Comparison of ENCODE assay signal across 15 cellular contexts in the genomic region with DNA sequence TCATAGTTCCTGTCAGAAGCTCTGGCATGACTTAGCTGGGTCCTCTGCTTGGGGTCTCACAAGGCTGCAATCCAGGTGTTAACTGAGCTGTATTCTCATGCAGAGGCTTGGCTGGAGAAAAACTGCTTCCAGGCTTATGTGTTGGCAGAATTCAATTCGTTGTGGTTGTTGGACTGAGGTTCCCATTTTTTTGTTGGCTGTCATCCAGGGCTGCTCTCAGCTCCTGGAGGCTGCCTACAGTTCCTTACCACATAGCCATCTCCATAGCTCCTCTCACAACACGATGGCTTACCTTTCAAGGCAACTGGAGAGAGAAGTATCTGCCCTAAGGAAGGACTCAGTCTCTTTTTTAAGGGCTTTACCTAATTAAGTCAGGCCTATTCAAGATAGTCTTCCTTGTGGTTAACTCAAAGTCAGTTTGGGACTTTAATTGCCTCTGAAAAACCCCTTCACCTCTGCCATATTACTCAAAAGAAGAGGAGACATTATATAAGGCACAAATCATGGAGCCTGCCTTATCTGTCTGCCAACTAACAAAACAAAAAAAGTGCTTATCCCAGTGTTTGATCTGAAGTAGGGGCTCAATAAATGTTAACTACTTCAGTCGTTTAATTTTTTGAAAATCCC. TPM values are rescaled to one million over a fixed set of nuclear protein-coding genes. Genes with fewer than 3 reads are reported as not detected.
A peak's percentile ranks its signal among the peaks of the same experiment; 100 is the strongest.
DNase-seq lines count a peak whose midpoint lies in the region; ATAC-seq and TF ChIP-seq lines count a peak whose summit lies in the region.
"Had no signal": no experiment of that assay in that cellular context is flagged by ENCODE, and none has a peak within 500 bp of the region (broad histone marks: within the 10 kb centered on the region; RNA-seq: fewer than 3 reads in every experiment).

No MANE protein-coding gene starts in this region.

- H3K4me1 ChIP-seq in upper lobe of right lung (peaks cover 4% of the 10 kb centered on the region), heart left ventricle (peaks cover 0 to 66% (median 0%) of the 10 kb centered on the region in 12 donors)
- H3K4me1 ChIP-seq: psoas muscle had no signal

- H3K36me3 Mint-ChIP-seq in activated naive CD4-positive, alpha-beta T cell treated with anti-CD3 and anti-CD28 coated beads, Interleukin-2, amount 50 U/mL, for 24 hours = peaks cover 11% of the 10 kb centered on the region

- peak overlapping the region; percentile 98 for H3K27ac Mint-ChIP-seq in activated naive CD4-positive, alpha-beta T cell treated with anti-CD3 and anti-CD28 coated beads, Interleukin-2, amount 50 U/mL, for 24 hours

- H3K27me3 ChIP-seq in upper lobe of right lung = no peaks in the 10 kb centered on the region
- no peaks in the 10 kb centered on the region for H3K27me3 ChIP-seq in heart left ventricle

- peak overlapping the region; percentile 30 for H3K4me3 Mint-ChIP-seq in activated naive CD4-positive, alpha-beta T cell treated with anti-CD3 and anti-CD28 coated beads, Interleukin-2, amount 50 U/mL, for 24 hours

- WGBS in heart left ventricle, 4 donors = 63 to 71% (median 67%) methylated on average over 3 of the region's 3 CpGs

- H3K27ac ChIP-seq in upper lobe of right lung (no peak overlapping the region), heart left ventricle (no peak overlapping the region)
- H3K27ac ChIP-seq: psoas muscle had no signal

- intact Hi-C loops in upper lobe of right lung (cut with DNase I) (no loop called here), heart left ventricle (cut with DNase I) (no loop called here)

- H3K4me1 Mint-ChIP-seq in activated naive CD4-positive, alpha-beta T cell treated with anti-CD3 and anti-CD28 coated beads, Interleukin-2, amount 50 U/mL, for 24 hours = peaks cover 85% of the 10 kb centered on the region

- H3K9me3 ChIP-seq in upper lobe of right lung (no peaks in the 10 kb centered on the region), heart left ventricle (peaks cover 0 to 7% (median 0%) of the 10 kb centered on the region in 12 donors)
- H3K9me3 ChIP-seq: psoas muscle had no signal

- no peak for TF ChIP-seq POLR2A in NB4 (IDR thresholded peaks at IDR 0.05; ENCODE audit: extremely low read depth, insufficient read length)
- TF ChIP-seq POLR2A in heart left ventricle (IDR thresholded peaks at IDR 0.05) = no peak

- no peaks in the 10 kb centered on the region for H3K9me3 Mint-ChIP-seq in activated naive CD4-positive, alpha-beta T cell treated with anti-CD3 and anti-CD28 coated beads, Interleukin-2, amount 50 U/mL, for 24 hours

- no peaks in the 10 kb centered on the region for H3K27me3 Mint-ChIP-seq in activated naive CD4-positive, alpha-beta T cell treated with anti-CD3 and anti-CD28 coated beads, Interleukin-2, amount 50 U/mL, for 24 hours

- H3K4me3 ChIP-seq in NB4 (ENCODE audit: low read depth, low read length) (no peak overlapping the region), choroid plexus epithelial cell (ENCODE audit: low read depth, low read length) (no peak overlapping the region), upper lobe of right lung (no peak overlapping the region), heart left ventricle (no peak overlapping the region)
- H3K4me3 ChIP-seq: psoas muscle had no signal

- TF ChIP-seq CTCF in NB4 (IDR thresholded peaks at IDR 0.05; ENCODE audit: low read depth, low read length) (no peak), choroid plexus epithelial cell (conservative IDR thresholded peaks at IDR 0.05; ENCODE audit: low read depth, low read length) (no peak), upper lobe of right lung (IDR thresholded peaks at IDR 0.05) (no peak), heart left ventricle (IDR thresholded peaks at IDR 0.05) (no peak)

- no peak for DNase-seq in activated naive CD4-positive, alpha-beta T cell treated with anti-CD3 and anti-CD28 coated beads, Interleukin-2, amount 50 U/mL, for 16 hours
- DNase-seq in NB4 (ENCODE audit: low read depth) (peak; percentile 15), choroid plexus epithelial cell (ENCODE audit: low read depth) (peak; percentile 5), upper lobe of right lung (no peak), SW 1271 (lab: John Stamatoyannopoulos, UW) (no peak), heart left ventricle (no peak)
- DNase-seq: aorta; kidney; psoas muscle; stimulated activated CD4-positive, alpha-beta T cell treated with anti-CD3 and anti-CD28 coated beads, Interleukin-2, amount 100 ng/mL, for 24 hours had no signal

- ATAC-seq in upper lobe of right lung (peak; percentile 53), heart left ventricle (no peak), GM18511 (IDR thresholded peaks at IDR 0.05; ENCODE audit: unreplicated experiment) (no peak)
- ATAC-seq: psoas muscle had no signal

- H3K36me3 ChIP-seq in upper lobe of right lung (peaks cover 9% of the 10 kb centered on the region), heart left ventricle (peaks cover 0 to 11% (median 4%) of the 10 kb centered on the region in 9 donors)

RNA-seq across cellular contexts. Expression of gene OR2AG2, which starts 35.2 kb away (rescaled TPM):
- total RNA-seq in upper lobe of right lung (0.14 TPM), heart left ventricle (not detected)
- under 1 TPM in 1 of 2 donors, not detected in 1; 0.01 TPM for polyA plus RNA-seq in heart left ventricle
- total RNA-seq: G401; psoas muscle; T-helper 1 cell treated with Interleukin-12 subunit alpha and Interleukin-12 subunit beta and Interleukin-4 antibody, amounts not matched to agents 30 ng/mL and 1 ng/mL, for 36 hours had no signal
- polyA plus RNA-seq: aorta had no signal

RNA-seq across cellular contexts. Expression of gene OR2AG1, which starts 46.2 kb away (rescaled TPM):
- total RNA-seq in upper lobe of right lung (not detected), heart left ventricle (not detected)
- not detected for polyA plus RNA-seq in heart left ventricle
- total RNA-seq: activated CD8-positive, alpha-beta memory T cell treated with anti-CD3 and anti-CD28 coated beads for 36 hours; aorta; G401; kidney; psoas muscle; T-helper 1 cell treated with Interleukin-12 subunit alpha and Interleukin-12 subunit beta and Interleukin-4 antibody, amounts not matched to agents 30 ng/mL and 1 ng/mL, for 36 hours had no signal
- polyA plus RNA-seq: aorta, psoas muscle had no signal

RNA-seq across cellular contexts. Expression of gene MRPL17, which starts 53.5 kb away (rescaled TPM):
- total RNA-seq in upper lobe of right lung = 35.1 TPM
- total RNA-seq in heart left ventricle = 10 to 100 TPM; 31.0 to 58.0 (median 47.7) TPM
- 10 to 100 TPM; 56.8 to 70.9 TPM for polyA plus RNA-seq in heart left ventricle

Comparison
In these comparisons a context has a peak if more than half of its experiments do, and no peak if none do; other contexts are left out.
1. DNase-seq: peak in NB4 (single experiment) and choroid plexus epithelial cell (single experiment); none in activated naive CD4-positive, alpha-beta T cell treated with anti-CD3 and anti-CD28 coated beads, Interleukin-2, amount 50 U/mL, for 16 hours (single experiment), upper lobe of right lung (single experiment), SW 1271 (0 of 2) and heart left ventricle (0 of 5).